In genomic region chr3:180594631-180595348, GRCh38 we compare ENCODE assay signal across 1 cellular context.
A peak's percentile ranks its signal among the peaks of the same experiment; 100 is the strongest.
TF ChIP-seq lines count a peak whose summit lies in the region.

No MANE protein-coding gene starts in this region.

TF ChIP-seq in IMR-90, 13 proteins besides CTCF, POLR2A, EP300 and RAD21 (continued from another document):
- TF ChIP-seq USF2 (IDR thresholded peaks at IDR 0.05; ENCODE audit: low read depth, low read length) (no peak), RFX5 (IDR thresholded peaks at IDR 0.05; ENCODE audit: low read depth, low read length) (no peak), BHLHE40 (IDR thresholded peaks at IDR 0.05; ENCODE audit: low read depth, low read length) (no peak), SMC3 (IDR thresholded peaks at IDR 0.05; ENCODE audit: low read depth, low read length) (peak; percentile 62), NFE2L2 (IDR thresholded peaks at IDR 0.05; ENCODE audit: low read depth, low read length) (no peak)
